ENCODE assay signal across 1 cellular context in genomic region chr10:102503264-102504178, GRCh38.
TF ChIP-seq lines count a peak whose summit lies in the region.

Gene SUFU (plus strand): TSS chr10:102503972. CDS start chr10:102504153, 181 bp downstream.

TF ChIP-seq in HEK293, 187 proteins besides CTCF, POLR2A, EP300 and RAD21 (continued from another document and continues in another):
- TF ChIP-seq HIC1 (tag by site-specific recombination; IDR thresholded peaks at IDR 0.05) (no peak), ZNF121 (tag by site-specific recombination; IDR thresholded peaks at IDR 0.05) (no peak), ZNF791 (tag by site-specific recombination; IDR thresholded peaks at IDR 0.05) (no peak), ZNF140 (tag by site-specific recombination; IDR thresholded peaks at IDR 0.05) (no peak), PRDM6 (tag by site-specific recombination; IDR thresholded peaks at IDR 0.05) (no peak), ZFP69B (tag by site-specific recombination; IDR thresholded peaks at IDR 0.05) (no peak), ZNF211 (tag by site-specific recombination; IDR thresholded peaks at IDR 0.05; ENCODE audit: low read depth) (no peak), ZNF785 (tag by site-specific recombination; IDR thresholded peaks at IDR 0.05) (no peak), YY2 (tag by site-specific recombination; IDR thresholded peaks at IDR 0.05) (no peak), ZFP3 (tag by site-specific recombination; IDR thresholded peaks at IDR 0.05; ENCODE audit: low read depth) (no peak), ZBTB1 (tag by site-specific recombination; IDR thresholded peaks at IDR 0.05) (no peak), SALL2 (tag by site-specific recombination; IDR thresholded peaks at IDR 0.05; ENCODE audit: borderline replicate concordance) (no peak), TCF7L2 (IDR thresholded peaks at IDR 0.05; ENCODE audit: borderline replicate concordance, low read depth, low read length) (no peak), ZNF24 (tag by site-specific recombination; IDR thresholded peaks at IDR 0.05) (peak; percentile 35; the same call in 1 of the 2 replicates), ZBTB26 (tag by site-specific recombination; optimal IDR thresholded peaks at IDR 0.05) (peak; percentile 43), HOXC10 (CRISPR knock-in tag; IDR thresholded peaks at IDR 0.05) (no peak), ZBTB17 (tag by site-specific recombination; IDR thresholded peaks at IDR 0.05) (no peak), ZNF558 (tag by site-specific recombination; IDR thresholded peaks at IDR 0.05) (no peak), ZNF16 (tag by site-specific recombination; IDR thresholded peaks at IDR 0.05; ENCODE audit: low read depth) (no peak), ZNF449 (tag by site-specific recombination; IDR thresholded peaks at IDR 0.05) (no peak), ZNF19 (tag by site-specific recombination; IDR thresholded peaks at IDR 0.05; ENCODE audit: low read depth) (no peak), ZNF202 (tag by site-specific recombination; IDR thresholded peaks at IDR 0.05; ENCODE audit: borderline replicate concordance) (no peak), ZNF248 (tag by site-specific recombination; IDR thresholded peaks at IDR 0.05) (no peak), ZNF146 (tag by site-specific recombination; IDR thresholded peaks at IDR 0.05) (no peak), ZNF514 (tag by site-specific recombination; IDR thresholded peaks at IDR 0.05) (no peak), ZNF426 (tag by site-specific recombination; IDR thresholded peaks at IDR 0.05) (no peak), KLF9 (tag by site-specific recombination; IDR thresholded peaks at IDR 0.05; ENCODE audit: low read depth) (peak; percentile 80), ZNF175 (tag by site-specific recombination; IDR thresholded peaks at IDR 0.05) (no peak), ZNF488 (tag by site-specific recombination; IDR thresholded peaks at IDR 0.05) (no peak), ZNF560 (tag by site-specific recombination; IDR thresholded peaks at IDR 0.05; ENCODE audit: borderline replicate concordance) (no peak), ZBTB6 (tag by site-specific recombination; IDR thresholded peaks at IDR 0.05) (no peak), SP2 (tag by site-specific recombination; IDR thresholded peaks at IDR 0.05) (peak; percentile 90), PRDM4 (tag by site-specific recombination; IDR thresholded peaks at IDR 0.05) (peak; percentile 42; the same call in 1 of the 2 replicates), ZNF174 (tag by site-specific recombination; IDR thresholded peaks at IDR 0.05) (no peak), ZNF692 (tag by site-specific recombination; IDR thresholded peaks at IDR 0.05) (peak; percentile 39; the same call in 1 of the 2 replicates), ATF2 (tag by site-specific recombination; IDR thresholded peaks at IDR 0.05; ENCODE audit: low read depth) (no peak), PRDM1 (tag by site-specific recombination; IDR thresholded peaks at IDR 0.05) (no peak), ZNF626 (tag by site-specific recombination; IDR thresholded peaks at IDR 0.05) (no peak), ZFP41 (tag by site-specific recombination; IDR thresholded peaks at IDR 0.05; ENCODE audit: borderline replicate concordance) (no peak), ZNF302 (tag by site-specific recombination; IDR thresholded peaks at IDR 0.05; ENCODE audit: low read depth) (no peak), ZNF660 (tag by site-specific recombination; IDR thresholded peaks at IDR 0.05) (peak; percentile 69), ZBTB11 (tag by site-specific recombination; conservative IDR thresholded peaks at IDR 0.05; ENCODE audit: low read depth) (no peak), ZNF157 (tag by site-specific recombination; IDR thresholded peaks at IDR 0.05) (no peak), ZNF362 (tag by site-specific recombination; IDR thresholded peaks at IDR 0.05) (peak; percentile 67; the same call in 1 of the 2 replicates), ZNF521 (tag by site-specific recombination; IDR thresholded peaks at IDR 0.05) (no peak), ZNF837 (tag by site-specific recombination; IDR thresholded peaks at IDR 0.05) (no peak)
